In genomic region chr5:582936-583635, GRCh38 we compare ENCODE assay signal across 26 cellular contexts. TPM values are rescaled to one million over a fixed set of nuclear protein-coding genes. Genes with fewer than 3 reads are reported as not detected.
DNase-seq lines count a peak whose midpoint lies in the region; ATAC-seq and TF ChIP-seq lines count a peak whose summit lies in the region.
"Had no signal": no experiment of that assay in that cellular context is flagged by ENCODE, and none has a peak within 500 bp of the region (broad histone marks: within the 10 kb centered on the region; RNA-seq: fewer than 3 reads in every experiment).

No MANE protein-coding gene starts in this region.

- peaks cover 47% of the 10 kb centered on the region for H3K27me3 Mint-ChIP-seq in chondrocyte (ENCODE audit: low read depth)
- H3K27me3 Mint-ChIP-seq in osteocyte (ENCODE audit: unreplicated experiment), result peaks cover 25% of the 10 kb centered on the region

- H3K4me3 Mint-ChIP-seq in chondrocyte (ENCODE audit: unreplicated experiment), result no peak overlapping the region
- no peak overlapping the region for H3K4me3 Mint-ChIP-seq in osteocyte (ENCODE audit: unreplicated experiment)
- H3K4me3 Mint-ChIP-seq: CD14-positive monocyte; CD8-positive, alpha-beta memory T cell had no signal

- no peaks in the 10 kb centered on the region for H3K4me1 Mint-ChIP-seq in chondrocyte (ENCODE audit: low read depth)
- no peaks in the 10 kb centered on the region for H3K4me1 Mint-ChIP-seq in osteocyte (ENCODE audit: unreplicated experiment)
- H3K4me1 Mint-ChIP-seq: CD14-positive monocyte; CD8-positive, alpha-beta memory T cell had no signal

- TF ChIP-seq CTCF in chondrocyte (IDR thresholded peaks at IDR 0.05) (no peak), osteocyte (IDR thresholded peaks at IDR 0.05) (no peak)

- ATAC-seq in GM19035 (IDR thresholded peaks at IDR 0.05; ENCODE audit: unreplicated experiment), result no peak
- ATAC-seq: PC-3, Right ventricle myocardium inferior, SK-N-SH treated with all-trans-retinoic acid at 6 μM for 48 hours had no signal

- H3K9me3 Mint-ChIP-seq in chondrocyte (ENCODE audit: low read depth), result peaks cover 5% of the 10 kb centered on the region
- H3K9me3 Mint-ChIP-seq in osteocyte (ENCODE audit: unreplicated experiment), result peaks cover under 1% of the 10 kb centered on the region

- H3K36me3 Mint-ChIP-seq in chondrocyte (ENCODE audit: low read depth), result peaks cover 3% of the 10 kb centered on the region
- no peaks in the 10 kb centered on the region for H3K36me3 Mint-ChIP-seq in osteocyte (ENCODE audit: unreplicated experiment)
- H3K36me3 Mint-ChIP-seq: CD14-positive monocyte had no signal

- peak; percentile 34 for DNase-seq in activated CD8-positive, alpha-beta memory T cell treated with anti-CD3 and anti-CD28 coated beads, Interleukin-2, amount 50 U/mL, for 48 hours
- no peak for DNase-seq in activated CD8-positive, alpha-beta memory T cell treated with anti-CD3 and anti-CD28 coated beads for 24 hours
- DNase-seq in chondrocyte (ENCODE audit: low spot score) (peak; percentile 82), osteocyte (ENCODE audit: extremely low spot score, unreplicated experiment) (peak; percentile 68), ureter (ENCODE audit: low spot score) (peak; percentile 35), OCI-M1 (lab: John Stamatoyannopoulos, UW) (no peak), NOMO-1 treated with DMSO at 0.1 percent for 48 hours (lab: John Stamatoyannopoulos, UW; ENCODE audit: unreplicated experiment) (no peak)
- DNase-seq: BE2C; CD8-positive, alpha-beta memory T cell; DMS79 treated with DMSO at 0.1 percent for 48 hours; GF-D8; GM23248; H7; Kasumi-1; NCI-H1092 treated with DMSO at 0.1 percent for 48 hours; NCI-H1436; NCI-H187; NCI-H2081 treated with DMSO at 0.1 percent for 48 hours; NCI-H2171 treated with DMSO at 0.1 percent for 48 hours; NCI-H510A treated with DMSO at 0.1 percent for 48 hours; PC-3; SJCRH30 had no signal

- H3K27ac Mint-ChIP-seq in chondrocyte (ENCODE audit: unreplicated experiment), result no peak overlapping the region
- no peak overlapping the region for H3K27ac Mint-ChIP-seq in osteocyte (ENCODE audit: unreplicated experiment)
- H3K27ac Mint-ChIP-seq: CD14-positive monocyte; CD8-positive, alpha-beta memory T cell had no signal

RNA-seq across cellular contexts. Expression of gene CEP72, which starts 29.1 kb away (rescaled TPM):
- total RNA-seq in chondrocyte (2.7 to 4.5 TPM (median 3.3 TPM) in 3 replicates), osteocyte (5.4 and 7.6 TPM in 2 replicates), ureter (10.9 TPM)

RNA-seq across cellular contexts. Expression of gene SLC9A3, which starts 58.8 kb away (rescaled TPM):
- total RNA-seq in chondrocyte, result 0.95 to 1.4 TPM (median 1.1 TPM) in 3 replicates
- 1.2 and 1.7 TPM in 2 replicates for total RNA-seq in osteocyte
- total RNA-seq in ureter, result 1.1 TPM

Comparison
In these comparisons a context has a peak if more than half of its experiments do, and no peak if none do; other contexts are left out.
1. DNase-seq: peak in activated CD8-positive, alpha-beta memory T cell treated with anti-CD3 and anti-CD28 coated beads, Interleukin-2, amount 50 U/mL, for 48 hours (single experiment), chondrocyte (single experiment), osteocyte (single experiment) and ureter (single experiment); none in activated CD8-positive, alpha-beta memory T cell treated with anti-CD3 and anti-CD28 coated beads for 24 hours (single experiment), OCI-M1 (single experiment) and NOMO-1 treated with DMSO at 0.1 percent for 48 hours (single experiment).